Comparison of ENCODE assay signal across 7 cellular contexts in the genomic region with DNA sequence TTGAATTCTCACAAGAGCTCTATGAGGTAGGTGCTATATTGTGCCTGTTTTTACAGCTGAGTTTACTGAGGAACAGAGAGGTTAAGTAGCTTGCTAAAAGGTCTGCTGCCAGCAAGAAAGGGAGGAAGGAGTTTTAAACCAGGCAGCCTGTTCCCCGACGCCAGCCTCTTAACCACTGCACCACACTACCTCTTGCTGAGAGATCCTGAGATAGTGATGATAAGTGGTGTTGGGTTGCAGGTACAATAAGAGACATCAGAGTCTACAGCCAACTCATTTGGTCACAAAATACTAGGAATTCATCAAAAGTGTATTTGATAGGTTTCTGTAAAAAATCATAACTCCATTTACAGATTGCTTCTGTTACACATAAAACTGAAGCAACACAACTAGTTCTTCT.
"Had no signal": no experiment of that assay in that cellular context is flagged by ENCODE, and none has a peak within 500 bp of the region (broad histone marks: within the 10 kb centered on the region; RNA-seq: fewer than 3 reads in every experiment).

No MANE protein-coding gene starts in this region.

- FAIRE-seq: GM12878, GM12891, GM12892, GM18507, GM19239 had no signal

- ATAC-seq: GM12878 had no signal

- DNase-seq: GDM1, GF-D8 had no signal

- H3K4me3 ChIP-seq: GM12878 had no signal
